Comparison of ENCODE assay signal across 31 cellular contexts in genomic region chr4:62454535-62454934, GRCh38.
"Had no signal": no experiment of that assay in that cellular context is flagged by ENCODE, and none has a peak within 500 bp of the region (broad histone marks: within the 10 kb centered on the region; RNA-seq: fewer than 3 reads in every experiment).

No MANE protein-coding gene starts in this region.

- H3K9me3 Mint-ChIP-seq: nephron progenitor cell; neural crest cell; stimulated activated memory B cell treated with anti-CD40 and anti-IgM and Interleukin-4, amounts not matched to agents 10 μg/mL and 1 μg/mL and 100 μg/mL, for 72 hours; stimulated activated naive CD8-positive, alpha-beta T cell treated with anti-CD3 and anti-CD28 coated beads, Interleukin-15, amount 100 ng/mL, for 72 hours; type B pancreatic cell had no signal

- ATAC-seq: naive thymus-derived CD8-positive, alpha-beta T cell; natural killer cell treated with Interleukin-12 subunit alpha and Interleukin-12 subunit beta and Interleukin-15 and Interleukin-18, amount 100 ng/mL, for 72 hours; psoas muscle; right cardiac atrium; sciatic nerve; stimulated activated memory B cell treated with anti-CD40 and anti-IgM and Interleukin-4, amounts not matched to agents 10 μg/mL and 1 μg/mL and 100 μg/mL, for 72 hours; stimulated activated naive CD8-positive, alpha-beta T cell treated with anti-CD3 and anti-CD28 coated beads, Interleukin-15, amount 100 ng/mL, for 72 hours; stimulated activated naive CD8-positive, alpha-beta T cell treated with anti-CD3 and anti-CD28 coated beads, Interleukin-15, Interleukin-2, amounts not matched to agents 100 U/mL and 50 U/mL, for 24 hours; upper lobe of right lung had no signal

- H3K4me3 ChIP-seq: ovary, psoas muscle, skin epidermis, smooth muscle cell, suprapubic skin, testis, tibial artery, transverse colon, upper lobe of right lung, uterus had no signal

- H3K4me1 Mint-ChIP-seq: naive B cell; naive thymus-derived CD8-positive, alpha-beta T cell; neural crest cell; stimulated activated memory B cell treated with anti-CD40 and anti-IgM and Interleukin-4, amounts not matched to agents 10 μg/mL and 1 μg/mL and 100 μg/mL, for 72 hours; stimulated activated naive CD8-positive, alpha-beta T cell treated with anti-CD3 and anti-CD28 coated beads, Interleukin-15, amount 100 ng/mL, for 72 hours had no signal

- H3K9me3 ChIP-seq: ovary, psoas muscle, suprapubic skin, testis, tibial artery, transverse colon, upper lobe of right lung, uterus had no signal

- H3K4me3 Mint-ChIP-seq: naive B cell; naive thymus-derived CD8-positive, alpha-beta T cell; natural killer cell treated with Interleukin-12 subunit alpha and Interleukin-12 subunit beta and Interleukin-15 and Interleukin-18, amount 100 ng/mL, for 72 hours; nephron progenitor cell; neural crest cell; stimulated activated memory B cell treated with anti-CD40 and anti-IgM and Interleukin-4, amounts not matched to agents 10 μg/mL and 1 μg/mL and 100 μg/mL, for 72 hours; stimulated activated naive CD8-positive, alpha-beta T cell treated with anti-CD3 and anti-CD28 coated beads, Interleukin-15, amount 100 ng/mL, for 72 hours; type B pancreatic cell had no signal

- H2AFZ ChIP-seq: parathyroid adenoma had no signal

- H3K79me2 ChIP-seq: parathyroid adenoma had no signal

- H3K36me3 Mint-ChIP-seq: naive B cell; naive thymus-derived CD8-positive, alpha-beta T cell; natural killer cell treated with Interleukin-12 subunit alpha and Interleukin-12 subunit beta and Interleukin-15 and Interleukin-18, amount 100 ng/mL, for 72 hours; stimulated activated memory B cell treated with anti-CD40 and anti-IgM and Interleukin-4, amounts not matched to agents 10 μg/mL and 1 μg/mL and 100 μg/mL, for 72 hours; type B pancreatic cell had no signal

- H3K27me3 Mint-ChIP-seq: naive B cell; naive thymus-derived CD8-positive, alpha-beta T cell; natural killer cell treated with Interleukin-12 subunit alpha and Interleukin-12 subunit beta and Interleukin-15 and Interleukin-18, amount 100 ng/mL, for 72 hours; stimulated activated memory B cell treated with anti-CD40 and anti-IgM and Interleukin-4, amounts not matched to agents 10 μg/mL and 1 μg/mL and 100 μg/mL, for 72 hours; stimulated activated naive CD8-positive, alpha-beta T cell treated with anti-CD3 and anti-CD28 coated beads, Interleukin-15, amount 100 ng/mL, for 72 hours; type B pancreatic cell had no signal

- H3K27ac ChIP-seq: ovary, parathyroid adenoma, psoas muscle, skin epidermis, suprapubic skin, testis, tibial artery, transverse colon, upper lobe of right lung, uterus had no signal

- H3K4me2 ChIP-seq: smooth muscle cell had no signal

- H3K9ac ChIP-seq: parathyroid adenoma had no signal

- DNase-seq: naive B cell; naive thymus-derived CD8-positive, alpha-beta T cell; nephron progenitor cell; occipital lobe; ovary; posterior cingulate gyrus; psoas muscle; right cardiac atrium; stimulated activated CD4-positive, alpha-beta T cell treated with anti-CD3 and anti-CD28 coated beads, Interleukin-15, amount 100 ng/mL, for 24 hours; stimulated activated CD4-positive, alpha-beta T cell treated with anti-CD3 and anti-CD28 coated beads, Interleukin-4, amount 100 ng/mL, for 1 hour; stimulated activated CD4-positive, alpha-beta T cell treated with anti-CD3 and anti-CD28 coated beads, Interleukin-4, amount 100 ng/mL, for 4 hours; stimulated activated CD8-positive, alpha-beta memory T cell treated with anti-CD3 and anti-CD28 coated beads, Interleukin-4, amount 100 ng/mL, for 48 hours; stimulated activated naive CD4-positive, alpha-beta T cell; stimulated activated naive CD8-positive, alpha-beta T cell treated with anti-CD3 and anti-CD28 coated beads, Interleukin-15, amount 100 ng/mL, for 72 hours; stimulated activated naive CD8-positive, alpha-beta T cell treated with anti-CD3 and anti-CD28 coated beads, Interleukin-15, Interleukin-2, amounts not matched to agents 100 U/mL and 50 U/mL, for 24 hours; substantia nigra; testis; tibial artery; transverse colon; upper lobe of right lung; uterus had no signal

- H3K27ac Mint-ChIP-seq: naive B cell; naive thymus-derived CD8-positive, alpha-beta T cell; natural killer cell treated with Interleukin-12 subunit alpha and Interleukin-12 subunit beta and Interleukin-15 and Interleukin-18, amount 100 ng/mL, for 72 hours; nephron progenitor cell; progenitor cell of endocrine pancreas; stimulated activated memory B cell treated with anti-CD40 and anti-IgM and Interleukin-4, amounts not matched to agents 10 μg/mL and 1 μg/mL and 100 μg/mL, for 72 hours; stimulated activated naive CD8-positive, alpha-beta T cell treated with anti-CD3 and anti-CD28 coated beads, Interleukin-15, amount 100 ng/mL, for 72 hours; type B pancreatic cell had no signal

- H3K36me3 ChIP-seq: ovary, suprapubic skin, tibial artery, transverse colon, upper lobe of right lung, uterus had no signal

- H3K27me3 ChIP-seq: ovary, suprapubic skin, testis, tibial artery, transverse colon, upper lobe of right lung, uterus had no signal

- H3K4me1 ChIP-seq: parathyroid adenoma, psoas muscle, suprapubic skin, testis, tibial artery, transverse colon, upper lobe of right lung, uterus had no signal
